25 cellular contexts compared by ENCODE assay signal in genomic region chr6:113095836-113096235, GRCh38.
"Had no signal": no experiment of that assay in that cellular context is flagged by ENCODE, and none has a peak within 500 bp of the region (broad histone marks: within the 10 kb centered on the region; RNA-seq: fewer than 3 reads in every experiment).

No MANE protein-coding gene starts in this region.

- H3K9me3 Mint-ChIP-seq: endodermal cell had no signal

- H3K4me3 Mint-ChIP-seq: dendritic cell treated with granulocyte-macrophage colony-stimulating factor and Interleukin-4, amounts not matched to agents 40 ng/mL and 50 ng/mL, for 4 days; effector memory CD8-positive, alpha-beta T cell; endodermal cell had no signal

- H3K4me3 ChIP-seq: colonic mucosa, coronary artery, dorsolateral prefrontal cortex, esophagus muscularis mucosa, esophagus squamous epithelium, gastrocnemius medialis, gastroesophageal sphincter, heart left ventricle, heart right ventricle had no signal

- H3K27me3 ChIP-seq: colonic mucosa, dorsolateral prefrontal cortex, esophagus muscularis mucosa, esophagus squamous epithelium, foreskin keratinocyte, gastrocnemius medialis, gastroesophageal sphincter, heart left ventricle, heart right ventricle had no signal

- DNase-seq: colonic mucosa; cortex of kidney; dermis blood vessel endothelial cell; dorsolateral prefrontal cortex; effector CD4-positive, alpha-beta T cell; effector CD8-positive, alpha-beta T cell; effector memory CD4-positive, alpha-beta T cell; effector memory CD8-positive, alpha-beta T cell; endodermal cell; erythroblast; esophagus squamous epithelium; foreskin fibroblast; foreskin keratinocyte; foreskin melanocyte; gastrocnemius medialis; glutamatergic neuron; head of caudate nucleus; heart left ventricle; heart right ventricle had no signal

- H3K27me3 Mint-ChIP-seq: dendritic cell treated with granulocyte-macrophage colony-stimulating factor and Interleukin-4, amounts not matched to agents 40 ng/mL and 50 ng/mL, for 4 days; effector memory CD8-positive, alpha-beta T cell had no signal

- H3K4me1 ChIP-seq: colonic mucosa, esophagus muscularis mucosa, esophagus squamous epithelium, foreskin keratinocyte, gastrocnemius medialis, gastroesophageal sphincter, heart left ventricle, heart right ventricle had no signal

- H3K9me3 ChIP-seq: colonic mucosa, esophagus muscularis mucosa, esophagus squamous epithelium, gastrocnemius medialis, gastroesophageal sphincter, heart left ventricle, heart right ventricle had no signal

- H3K4me1 Mint-ChIP-seq: endodermal cell had no signal

- H3K36me3 ChIP-seq: colonic mucosa, esophagus muscularis mucosa, esophagus squamous epithelium, gastrocnemius medialis, gastroesophageal sphincter, heart left ventricle, heart right ventricle had no signal

- H3K27ac ChIP-seq: colonic mucosa, coronary artery, dorsolateral prefrontal cortex, epithelial cell of prostate, esophagus muscularis mucosa, esophagus squamous epithelium, foreskin keratinocyte, gastrocnemius medialis, gastroesophageal sphincter had no signal

- ATAC-seq: effector memory CD8-positive, alpha-beta T cell; esophagus mucosa; foreskin keratinocyte; gastrocnemius medialis; gastroesophageal sphincter; heart left ventricle; heart right ventricle had no signal

- H3K27ac Mint-ChIP-seq: dendritic cell treated with granulocyte-macrophage colony-stimulating factor and Interleukin-4, amounts not matched to agents 40 ng/mL and 50 ng/mL, for 4 days; effector memory CD8-positive, alpha-beta T cell; endodermal cell had no signal
